22 cellular contexts compared by ENCODE assay signal in the genomic region with DNA sequence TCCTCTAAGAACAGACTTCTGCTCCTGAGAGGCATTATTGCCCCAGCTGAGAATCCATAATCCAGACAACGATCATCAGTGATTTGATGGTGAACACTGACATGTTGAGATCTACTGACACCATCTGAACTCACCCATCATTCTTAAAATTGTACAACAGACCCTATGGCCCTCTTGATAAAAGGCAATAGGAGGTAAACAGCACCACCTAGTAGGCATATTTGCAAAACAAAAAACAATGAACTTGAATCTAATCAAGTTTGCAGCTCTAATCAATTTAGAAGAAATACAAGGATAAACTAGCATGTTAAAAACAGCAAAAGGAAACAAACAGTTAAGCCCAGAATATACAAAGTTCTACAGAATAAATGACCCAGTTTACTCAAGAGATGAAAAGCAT.
A peak's percentile ranks its signal among the peaks of the same experiment; 100 is the strongest.
DNase-seq lines count a peak whose midpoint lies in the region; ATAC-seq and TF ChIP-seq lines count a peak whose summit lies in the region.
"Had no signal": no experiment of that assay in that cellular context is flagged by ENCODE, and none has a peak within 500 bp of the region (broad histone marks: within the 10 kb centered on the region; RNA-seq: fewer than 3 reads in every experiment).

No MANE protein-coding gene starts in this region.

- no CpG with 5 or more reads among the region's 1 CpG for WGBS in mesendoderm (ENCODE audit: extremely low coverage, insufficient coverage, low lambda C conversion rate)

- H3K56ac ChIP-seq in mesendoderm (ENCODE audit: low read length) = no peak overlapping the region

- H3K36me3 Mint-ChIP-seq in endothelial cell (ENCODE audit: low read depth, unreplicated experiment) = no peaks in the 10 kb centered on the region
- H3K36me3 Mint-ChIP-seq in activated naive CD8-positive, alpha-beta T cell treated with anti-CD3 and anti-CD28 coated beads, Interleukin-2, amount 50 U/mL, for 24 hours (ENCODE audit: low read depth) = no peaks in the 10 kb centered on the region
- H3K36me3 Mint-ChIP-seq: brain; stimulated activated memory B cell treated with anti-CD40 and anti-IgM and Interleukin-4, amounts not matched to agents 10 μg/mL and 1 μg/mL and 100 μg/mL, for 72 hours had no signal

- H3K79me2 ChIP-seq in mesendoderm (ENCODE audit: control insufficient read depth, insufficient read depth, low read length) = no peaks in the 10 kb centered on the region

- H3K4me3 Mint-ChIP-seq in stimulated activated naive CD8-positive, alpha-beta T cell treated with anti-CD3 and anti-CD28 coated beads, Interleukin-15, amount 100 ng/mL, for 72 hours = no peak overlapping the region
- H3K4me3 Mint-ChIP-seq in endothelial cell (ENCODE audit: unreplicated experiment) = no peak overlapping the region
- H3K4me3 Mint-ChIP-seq in activated naive CD8-positive, alpha-beta T cell treated with anti-CD3 and anti-CD28 coated beads, Interleukin-2, amount 50 U/mL, for 24 hours = no peak overlapping the region
- H3K4me3 Mint-ChIP-seq: brain; CD4-positive, alpha-beta T cell; nephron progenitor cell; stimulated activated memory B cell treated with anti-CD40 and anti-IgM and Interleukin-4, amounts not matched to agents 10 μg/mL and 1 μg/mL and 100 μg/mL, for 72 hours had no signal

- H3K9ac ChIP-seq in mesendoderm (ENCODE audit: low read length) = no peak overlapping the region

- H4K5ac ChIP-seq in mesendoderm (ENCODE audit: low read length) = no peak overlapping the region

- no peak overlapping the region for H2AK5ac ChIP-seq in mesendoderm (ENCODE audit: low read length)

- no peaks in the 10 kb centered on the region for H3K79me1 ChIP-seq in mesendoderm (ENCODE audit: low read length)

- no peak overlapping the region for H3K4me2 ChIP-seq in mesendoderm (ENCODE audit: low read length)

- H3K27me3 ChIP-seq in mesendoderm (ENCODE audit: insufficient read depth, low read length, poor library complexity) = no peaks in the 10 kb centered on the region
- H3K27me3 ChIP-seq: colonic mucosa had no signal

- H3K4me1 Mint-ChIP-seq in stimulated activated naive CD8-positive, alpha-beta T cell treated with anti-CD3 and anti-CD28 coated beads, Interleukin-15, amount 100 ng/mL, for 72 hours = no peaks in the 10 kb centered on the region
- no peaks in the 10 kb centered on the region for H3K4me1 Mint-ChIP-seq in endothelial cell (ENCODE audit: unreplicated experiment)
- peaks cover 16% of the 10 kb centered on the region for H3K4me1 Mint-ChIP-seq in activated naive CD8-positive, alpha-beta T cell treated with anti-CD3 and anti-CD28 coated beads, Interleukin-2, amount 50 U/mL, for 24 hours
- H3K4me1 Mint-ChIP-seq: nephron progenitor cell; stimulated activated memory B cell treated with anti-CD40 and anti-IgM and Interleukin-4, amounts not matched to agents 10 μg/mL and 1 μg/mL and 100 μg/mL, for 72 hours had no signal

- no peak overlapping the region for H2BK120ac ChIP-seq in mesendoderm (ENCODE audit: low read depth, low read length)

- DNase-seq in stimulated activated naive CD8-positive, alpha-beta T cell treated with anti-CD3 and anti-CD28 coated beads, Interleukin-15, amount 100 ng/mL, for 72 hours = no peak
- no peak for DNase-seq in stimulated activated naive CD8-positive, alpha-beta T cell treated with anti-CD3 and anti-CD28 coated beads, Interleukin-15, Interleukin-2, amounts not matched to agents 100 U/mL and 50 U/mL, for 24 hours
- DNase-seq in LNCaP clone FGC (ENCODE audit: low read depth) (no peak), SW480 (ENCODE audit: low spot score) (peak; percentile 18), endothelial cell (ENCODE audit: low spot score) (no peak), mesendoderm (no peak), hepatic stellate cell (ENCODE audit: low spot score) (no peak)
- no peak for DNase-seq in activated naive CD8-positive, alpha-beta T cell treated with anti-CD3 and anti-CD28 coated beads, Interleukin-2, amount 50 U/mL, for 24 hours
- DNase-seq: activated CD4-positive, alpha-beta T cell treated with anti-CD3 and anti-CD28 coated beads for 4 hours; CD4-positive, alpha-beta T cell; colonic mucosa; head of caudate nucleus; MG63; NCI-H187; NCI-H226; nephron progenitor cell; stimulated activated CD4-positive, alpha-beta T cell treated with anti-CD3 and anti-CD28 coated beads, Interleukin-1b, Interleukin-23, amount 100 ng/mL, for 48 hours; SW 1271 had no signal

- H3K27ac ChIP-seq in mesendoderm (ENCODE audit: low read depth, low read length) = no peak overlapping the region
- H3K27ac ChIP-seq: colonic mucosa had no signal

- TF ChIP-seq CTCF in LNCaP clone FGC (IDR thresholded peaks at IDR 0.05; ENCODE audit: control insufficient read depth, extremely low read depth, insufficient read depth) = 0 out of 2 replicates have a peak, but pooled peaks have one; percentile 19
- no peak for TF ChIP-seq CTCF in endothelial cell (IDR thresholded peaks at IDR 0.05; ENCODE audit: unreplicated experiment)

- H3K36me3 ChIP-seq in mesendoderm (ENCODE audit: control insufficient read depth, insufficient read depth, low read length) = no peaks in the 10 kb centered on the region
- H3K36me3 ChIP-seq: colonic mucosa, MG63 had no signal

- ATAC-seq in stimulated activated naive CD8-positive, alpha-beta T cell treated with anti-CD3 and anti-CD28 coated beads, Interleukin-15, amount 100 ng/mL, for 72 hours = peak; percentile 55
- ATAC-seq in stimulated activated naive CD8-positive, alpha-beta T cell treated with anti-CD3 and anti-CD28 coated beads, Interleukin-15, Interleukin-2, amounts not matched to agents 100 U/mL and 50 U/mL, for 24 hours = no peak
- ATAC-seq in activated naive CD8-positive, alpha-beta T cell treated with anti-CD3 and anti-CD28 coated beads, Interleukin-2, amount 50 U/mL, for 24 hours = no peak
- ATAC-seq: left lobe of liver; stimulated activated memory B cell treated with anti-CD40 and anti-IgM and Interleukin-4, amounts not matched to agents 10 μg/mL and 1 μg/mL and 100 μg/mL, for 72 hours had no signal

- no peak overlapping the region for H4K8ac ChIP-seq in mesendoderm (ENCODE audit: low read depth, low read length)

- H3K18ac ChIP-seq in mesendoderm (ENCODE audit: low read length) = no peak overlapping the region

- H3K27me3 Mint-ChIP-seq in stimulated activated naive CD8-positive, alpha-beta T cell treated with anti-CD3 and anti-CD28 coated beads, Interleukin-15, amount 100 ng/mL, for 72 hours = peaks cover 13% of the 10 kb centered on the region
- H3K27me3 Mint-ChIP-seq in endothelial cell (ENCODE audit: unreplicated experiment) = peaks cover 3% of the 10 kb centered on the region
- H3K27me3 Mint-ChIP-seq in activated naive CD8-positive, alpha-beta T cell treated with anti-CD3 and anti-CD28 coated beads, Interleukin-2, amount 50 U/mL, for 24 hours = peaks cover 13% of the 10 kb centered on the region

- H2BK5ac ChIP-seq in mesendoderm (ENCODE audit: low read length) = no peak overlapping the region

- no peaks in the 10 kb centered on the region for H3K9me3 Mint-ChIP-seq in stimulated activated naive CD8-positive, alpha-beta T cell treated with anti-CD3 and anti-CD28 coated beads, Interleukin-15, amount 100 ng/mL, for 72 hours
- H3K9me3 Mint-ChIP-seq in endothelial cell (ENCODE audit: unreplicated experiment) = no peaks in the 10 kb centered on the region
- H3K9me3 Mint-ChIP-seq in activated naive CD8-positive, alpha-beta T cell treated with anti-CD3 and anti-CD28 coated beads, Interleukin-2, amount 50 U/mL, for 24 hours = no peaks in the 10 kb centered on the region
- H3K9me3 Mint-ChIP-seq: activated T-helper 2 cell treated with anti-CD3 and anti-CD28 coated beads, Interferon-gamma antibody, Interleukin-2, Interleukin-4, amounts not matched to agents 10 μg/mL and 5 μg/mL and 100 μg/mL, durations not matched to agents 14 hours and 24 hours and 36 hours; CD4-positive, alpha-beta T cell; stimulated activated memory B cell treated with anti-CD40 and anti-IgM and Interleukin-4, amounts not matched to agents 10 μg/mL and 1 μg/mL and 100 μg/mL, for 72 hours had no signal

- H3K4me1 ChIP-seq in mesendoderm (ENCODE audit: control insufficient read depth, low read depth, low read length) = no peaks in the 10 kb centered on the region
- H3K4me1 ChIP-seq: colonic mucosa had no signal

- no peak overlapping the region for H2BK15ac ChIP-seq in mesendoderm (replicated peaks; ENCODE audit: low read depth)

- no peak overlapping the region for H3K4me3 ChIP-seq in LNCaP clone FGC (ENCODE audit: low read depth, low read length)
- no peak overlapping the region for H3K4me3 ChIP-seq in mesendoderm (ENCODE audit: low read length)
- H3K4me3 ChIP-seq: colonic mucosa, MG63 had no signal

- H3K23ac ChIP-seq in mesendoderm (ENCODE audit: low read length) = no peak overlapping the region

- H3K27ac Mint-ChIP-seq in stimulated activated naive CD8-positive, alpha-beta T cell treated with anti-CD3 and anti-CD28 coated beads, Interleukin-15, amount 100 ng/mL, for 72 hours = peak overlapping the region in 1 of 2 donors; percentile 22
- H3K27ac Mint-ChIP-seq in endothelial cell (ENCODE audit: unreplicated experiment) = no peak overlapping the region
- H3K27ac Mint-ChIP-seq in activated naive CD8-positive, alpha-beta T cell treated with anti-CD3 and anti-CD28 coated beads, Interleukin-2, amount 50 U/mL, for 24 hours = no peak overlapping the region
- H3K27ac Mint-ChIP-seq: activated T-helper 2 cell treated with anti-CD3 and anti-CD28 coated beads, Interferon-gamma antibody, Interleukin-2, Interleukin-4, amounts not matched to agents 10 μg/mL and 5 μg/mL and 100 μg/mL, durations not matched to agents 14 hours and 24 hours and 36 hours; brain; CD4-positive, alpha-beta T cell; nephron progenitor cell; stimulated activated memory B cell treated with anti-CD40 and anti-IgM and Interleukin-4, amounts not matched to agents 10 μg/mL and 1 μg/mL and 100 μg/mL, for 72 hours had no signal

- H3K4ac ChIP-seq in mesendoderm (ENCODE audit: low read depth, low read length) = no peak overlapping the region
